Comparison of ENCODE assay signal across 9 cellular contexts in the genomic region with DNA sequence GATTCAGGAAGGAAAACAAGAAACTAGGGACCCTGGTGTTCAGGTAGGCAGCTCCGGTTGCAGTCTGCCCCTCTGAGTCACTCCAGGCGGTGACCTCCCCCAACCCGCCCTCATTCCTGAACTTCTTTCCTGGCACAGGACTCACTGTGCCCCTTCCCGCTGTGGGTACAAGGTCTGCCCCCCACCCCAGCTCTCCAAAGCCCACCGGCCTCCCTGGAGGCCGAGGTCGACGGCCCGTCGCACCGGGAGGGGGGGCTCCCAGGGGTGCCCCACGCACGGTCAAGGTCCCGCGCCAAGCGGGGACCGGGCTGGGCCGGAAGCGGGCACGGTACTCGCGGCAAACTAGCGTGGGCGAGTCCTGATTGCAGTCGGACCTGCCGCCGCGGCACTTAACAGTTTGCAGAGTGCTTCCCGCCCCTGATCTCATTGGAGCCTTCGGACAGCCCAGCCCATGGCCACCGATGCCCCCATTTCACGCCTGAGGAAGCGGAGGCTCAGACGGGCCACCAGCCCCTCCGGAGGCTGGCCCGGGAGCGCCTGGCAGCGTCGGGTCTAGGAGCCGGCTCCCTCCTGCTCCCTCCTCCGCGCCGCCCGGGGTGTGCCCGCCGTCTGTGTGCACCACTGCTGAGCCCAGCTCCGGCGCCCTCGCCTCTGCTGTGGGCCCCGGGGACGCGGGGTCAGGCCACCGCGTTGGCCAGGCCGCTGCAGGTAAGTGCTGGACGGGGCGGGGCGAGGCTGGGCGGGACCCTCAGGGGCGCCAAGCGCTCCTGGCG. TPM values are rescaled to one million over a fixed set of nuclear protein-coding genes. Genes with fewer than 3 reads are reported as not detected.
DNase-seq lines count a peak whose midpoint lies in the region; ATAC-seq and TF ChIP-seq lines count a peak whose summit lies in the region.
"Had no signal": no experiment of that assay in that cellular context is flagged by ENCODE, and none has a peak within 500 bp of the region (broad histone marks: within the 10 kb centered on the region; RNA-seq: fewer than 3 reads in every experiment).

A gene (plus strand): TSS at position 144 of the 773 bp plus-strand sequence. CDS start 3,549 bp downstream, outside the sequence.

- peaks cover 23% of the 10 kb centered on the region for H3K27me3 ChIP-seq in CD8-positive, alpha-beta memory T cell (ENCODE audit: insufficient read depth, low read length, poor library complexity, severe bottlenecking)
- H3K27me3 ChIP-seq in NT2/D1 (ENCODE audit: insufficient read depth, insufficient read length) (peaks cover 46% of the 10 kb centered on the region), esophagus muscularis mucosa (peaks cover 0 to 69% (median 28%) of the 10 kb centered on the region in 4 donors)

- no peak for DNase-seq in CD8-positive, alpha-beta memory T cell
- DNase-seq in NT2/D1 (ENCODE audit: low read depth, low spot score) (no peak), esophagus muscularis mucosa (ENCODE audit: extremely low spot score) (no peak), progenitor cell of endocrine pancreas (ENCODE audit: low spot score, unreplicated experiment) (peak; percentile 31), NCI-H146 (lab: John Stamatoyannopoulos, UW) (no peak), OCI-M2 (lab: John Stamatoyannopoulos, UW; ENCODE audit: unreplicated experiment) (no peak), NCI-H2171 treated with DMSO at 0.1 percent for 48 hours (lab: John Stamatoyannopoulos, UW) (no peak)
- DNase-seq: NCI-H446 treated with DMSO at 0.1 percent for 48 hours had no signal

- H3K27ac ChIP-seq in CD8-positive, alpha-beta memory T cell (ENCODE audit: low read depth, low read length) = no peak within 1 kb of the TSS
- H3K27ac ChIP-seq in esophagus muscularis mucosa (replicated peaks in 1 of 4) = no peak within 1 kb of the TSS

- WGBS in esophagus muscularis mucosa = 9% methylated on average over 9 of the region's 62 CpGs

- no peaks in the 10 kb centered on the region for H3K4me1 ChIP-seq in CD8-positive, alpha-beta memory T cell (ENCODE audit: insufficient read depth, low read length)
- H3K4me1 ChIP-seq in NT2/D1 (ENCODE audit: insufficient read depth, insufficient read length) (peaks cover 2% of the 10 kb centered on the region), esophagus muscularis mucosa (peaks cover 9 to 15% (median 14%) of the 10 kb centered on the region in 4 donors)

- no peak within 1 kb of the TSS for H3K27ac Mint-ChIP-seq in CD8-positive, alpha-beta memory T cell
- H3K27ac Mint-ChIP-seq in progenitor cell of endocrine pancreas = no peak within 1 kb of the TSS

- ATAC-seq in GM18858 (IDR thresholded peaks at IDR 0.05; ENCODE audit: unreplicated experiment) = no peak

- H3K27me3 Mint-ChIP-seq in CD8-positive, alpha-beta memory T cell = peaks cover 22 to 63% of the 10 kb centered on the region in 2 donors
- H3K27me3 Mint-ChIP-seq in progenitor cell of endocrine pancreas = peaks cover 59% of the 10 kb centered on the region

- CTCF ChIA-PET in CD8-positive, alpha-beta memory T cell (lab: Charles Lee) = no interaction called here

- H3K9ac ChIP-seq in NT2/D1 (ENCODE audit: insufficient read length, low read depth) = peak within 1 kb of the TSS; percentile 74

- H3K9me3 Mint-ChIP-seq in CD8-positive, alpha-beta memory T cell = no peaks in the 10 kb centered on the region
- H3K9me3 Mint-ChIP-seq in progenitor cell of endocrine pancreas (ENCODE audit: low read depth) = no peaks in the 10 kb centered on the region

- peaks cover 0 to 6% (median 4%) of the 10 kb centered on the region in 3 donors for H3K4me1 Mint-ChIP-seq in CD8-positive, alpha-beta memory T cell
- peaks cover 5% of the 10 kb centered on the region for H3K4me1 Mint-ChIP-seq in progenitor cell of endocrine pancreas (ENCODE audit: low read depth)

- POLR2A ChIA-PET in CD8-positive, alpha-beta memory T cell (lab: Charles Lee) = no interaction called here

- no peak for TF ChIP-seq CTCF in esophagus muscularis mucosa (IDR thresholded peaks at IDR 0.05)
- TF ChIP-seq CTCF in progenitor cell of endocrine pancreas (IDR thresholded peaks at IDR 0.05; ENCODE audit: unreplicated experiment) = no peak

- no peak within 1 kb of the TSS for H3K4me3 ChIP-seq in CD8-positive, alpha-beta memory T cell (ENCODE audit: low read length)
- H3K4me3 ChIP-seq in NT2/D1 (ENCODE audit: insufficient read length, low read depth) = peak within 1 kb of the TSS; percentile 77
- peak within 1 kb of the TSS; percentile 30 to 49 (median 38) for H3K4me3 ChIP-seq in esophagus muscularis mucosa

- peak within 1 kb of the TSS in 4 of 7 donors; percentile 11 to 35 (median 24) for H3K4me3 Mint-ChIP-seq in CD8-positive, alpha-beta memory T cell
- H3K4me3 Mint-ChIP-seq in progenitor cell of endocrine pancreas (ENCODE audit: low read depth) = peak within 1 kb of the TSS; percentile 49

- no peaks in the 10 kb centered on the region for H3K36me3 Mint-ChIP-seq in CD8-positive, alpha-beta memory T cell
- no peaks in the 10 kb centered on the region for H3K36me3 Mint-ChIP-seq in progenitor cell of endocrine pancreas (ENCODE audit: insufficient read depth)

- TF ChIP-seq POLR2A in esophagus muscularis mucosa (IDR thresholded peaks at IDR 0.05; ENCODE audit: low read depth) = no peak

- TF ChIP-seq EP300 in esophagus muscularis mucosa (IDR thresholded peaks at IDR 0.05) = no peak

- H3K36me3 ChIP-seq in CD8-positive, alpha-beta memory T cell (ENCODE audit: insufficient read depth, low read length) = no peaks in the 10 kb centered on the region
- H3K36me3 ChIP-seq in NT2/D1 (ENCODE audit: insufficient read depth, insufficient read length, low read length) (no peaks in the 10 kb centered on the region), esophagus muscularis mucosa (no peaks in the 10 kb centered on the region)

- H3K9me3 ChIP-seq in CD8-positive, alpha-beta memory T cell (ENCODE audit: low read length) = no peaks in the 10 kb centered on the region
- no peaks in the 10 kb centered on the region for H3K9me3 ChIP-seq in NT2/D1 (ENCODE audit: insufficient read depth, low read length)
- H3K9me3 ChIP-seq in esophagus muscularis mucosa = no peaks in the 10 kb centered on the region

- intact Hi-C loops in esophagus muscularis mucosa (cut with DNase I) = no loop called here

RNA-seq across cellular contexts. Expression of the gene that starts here (rescaled TPM):
- not detected for total RNA-seq in CD8-positive, alpha-beta memory T cell
- polyA plus RNA-seq in CD8-positive, alpha-beta memory T cell = not detected
- not detected for total RNA-seq in esophagus muscularis mucosa
- 0.14 TPM in 1 of 2 replicates, not detected in the other for total RNA-seq in progenitor cell of endocrine pancreas

Comparison
In these comparisons a context has a peak if more than half of its experiments do, and no peak if none do; other contexts are left out.
1. Peak in DNase-seq in progenitor cell of endocrine pancreas; RNA of the gene not detected or under 1 TPM.